Comparison of ENCODE assay signal across 8 cellular contexts in the genomic region with DNA sequence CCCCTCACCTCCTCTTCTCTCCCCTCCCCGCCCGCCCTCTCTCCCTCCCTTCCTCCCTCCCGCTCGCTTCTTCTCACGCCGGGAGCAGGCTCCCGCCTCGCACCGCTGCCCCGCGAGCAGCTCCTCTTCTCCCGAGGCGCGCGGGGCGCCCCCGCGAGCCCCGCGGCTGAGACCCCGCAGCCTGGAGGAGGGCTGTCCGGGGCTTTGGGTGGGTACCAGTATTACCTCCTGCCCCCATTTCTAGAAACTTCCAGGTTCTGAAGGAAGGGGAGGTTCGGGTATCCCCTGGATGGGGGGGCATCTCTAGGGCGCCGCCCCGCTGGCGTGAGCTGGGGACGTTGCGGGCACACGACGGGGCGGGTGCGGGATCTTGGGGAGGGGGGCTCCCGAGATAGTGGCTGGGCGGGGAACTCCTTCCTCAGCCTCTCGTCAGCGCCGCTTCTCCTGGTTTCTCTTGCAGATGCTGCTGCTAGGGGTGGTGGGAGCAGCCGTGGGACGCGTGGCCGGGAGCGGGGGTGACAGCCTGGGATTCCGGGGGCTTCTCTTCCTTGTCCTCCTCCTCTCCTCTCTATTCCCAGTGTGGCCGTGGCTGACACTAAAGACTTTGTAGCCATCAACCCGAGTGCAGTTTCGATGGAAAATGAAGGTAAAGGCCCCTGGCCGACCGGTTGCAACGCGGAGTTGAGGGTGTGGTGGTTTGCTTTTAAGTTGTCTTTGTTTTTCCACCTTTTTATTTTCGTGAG. TPM values are rescaled to one million over a fixed set of nuclear protein-coding genes. Genes with fewer than 3 reads are reported as not detected.
DNase-seq lines count a peak whose midpoint lies in the region; ATAC-seq and TF ChIP-seq lines count a peak whose summit lies in the region.

No MANE protein-coding gene starts in this region.

- no peaks in the 10 kb centered on the region for H3K36me3 ChIP-seq in adipocyte (ENCODE audit: control insufficient read depth, insufficient read depth, low read length, severe bottlenecking)
- no peaks in the 10 kb centered on the region for H3K36me3 ChIP-seq in psoas muscle (ENCODE audit: insufficient read depth in 1 of 2, low read depth in 1 of 2)

- H3K9ac ChIP-seq in adipocyte (ENCODE audit: low read length) = peak overlapping the region; percentile 90

- peak; percentile 19 for DNase-seq in A172 (ENCODE audit: low spot score)
- peak; percentile 46 for DNase-seq in RPMI8226
- peak; percentile 75 for DNase-seq in adipocyte (ENCODE audit: low read depth)
- peak; percentile 44 to 79 (median 76) for DNase-seq in right cardiac atrium
- DNase-seq in psoas muscle = peak; percentile 49 to 72
- no peak for DNase-seq in SW 1271 (lab: John Stamatoyannopoulos, UW)

- TF ChIP-seq CTCF in psoas muscle (IDR thresholded peaks at IDR 0.05) = no peak

- no peak for TF ChIP-seq POLR2A in GM18505 (IDR thresholded peaks at IDR 0.05; ENCODE audit: borderline replicate concordance, extremely low read depth, insufficient read depth, insufficient read length)

- H3K4me1 ChIP-seq in adipocyte (ENCODE audit: control insufficient read depth, insufficient read depth, low read length) = peaks cover 31% of the 10 kb centered on the region
- H3K4me1 ChIP-seq in right cardiac atrium (ENCODE audit: control insufficient read depth, insufficient read depth, low read length) = no peaks in the 10 kb centered on the region
- peaks cover 39% of the 10 kb centered on the region for H3K4me1 ChIP-seq in psoas muscle

- intact Hi-C loops in right cardiac atrium (cut with DNase I) (loop anchor here (2.0 to 5.0 kb wide), 3 partner anchors 132 to 137 kb away; no protein-coding TSS in a partner anchor), psoas muscle (cut with DNase I) (no loop called here)

- H3K27ac ChIP-seq in right cardiac atrium (ENCODE audit: low read length) (peak overlapping the region; percentile 75), psoas muscle (peak overlapping the region; percentile 98)

- under 1% methylated on average over 52 of the region's 52 CpGs for WGBS in right cardiac atrium
- 1 to 2% (median 1%) methylated on average over 34 to 52 of the region's 52 CpGs for WGBS in psoas muscle, 3 donors

- no peaks in the 10 kb centered on the region for H3K9me3 ChIP-seq in adipocyte (ENCODE audit: control insufficient read depth, low read length)
- H3K9me3 ChIP-seq in right cardiac atrium (ENCODE audit: control insufficient read depth, low read length) = no peaks in the 10 kb centered on the region
- no peaks in the 10 kb centered on the region for H3K9me3 ChIP-seq in psoas muscle

- no peaks in the 10 kb centered on the region for H3K27me3 ChIP-seq in adipocyte (replicated peaks; ENCODE audit: control insufficient read depth, insufficient read depth, low read length)
- H3K27me3 ChIP-seq in right cardiac atrium (ENCODE audit: control insufficient read depth, insufficient read depth) = no peaks in the 10 kb centered on the region
- H3K27me3 ChIP-seq in psoas muscle (ENCODE audit: insufficient read depth in 3 of 3, low read length in 2 of 3) = no peaks in the 10 kb centered on the region

- ATAC-seq in GM18505 (IDR thresholded peaks at IDR 0.05; ENCODE audit: unreplicated experiment) (peak; percentile 23), HG03064 (IDR thresholded peaks at IDR 0.05; ENCODE audit: low read depth, unreplicated experiment) (peak; percentile 13), right cardiac atrium (peak; percentile 30 to 39), psoas muscle (peak; percentile 25 to 41 (median 40))

- peak overlapping the region; percentile 97 for H3K4me3 ChIP-seq in adipocyte (ENCODE audit: low read length)
- H3K4me3 ChIP-seq in right cardiac atrium (ENCODE audit: low read length) = peak overlapping the region; percentile 92
- H3K4me3 ChIP-seq in psoas muscle = peak overlapping the region; percentile 83

RNA-seq across cellular contexts. Expression of a gene that starts 0.4 kb away (rescaled TPM):
- total RNA-seq in A172 (2014; rRNA removed; shearing (Covaris generic)) = 68.9 and 112 TPM in 2 replicates
- 10 to 100 TPM; 55.7 to 59.8 (median 57.5) TPM for total RNA-seq in right cardiac atrium
- 33.3 TPM for polyA plus RNA-seq in right cardiac atrium
- total RNA-seq in psoas muscle = 10 to 100 TPM; 28.7 to 36.2 (median 31.5) TPM
- polyA plus RNA-seq in psoas muscle = 10 to 100 TPM; 20.5 to 46.2 (median 27.8) TPM

Comparison
In these comparisons a context has a peak if more than half of its experiments do, and no peak if none do; other contexts are left out.
1. DNase-seq: peak in A172 (single experiment), RPMI8226 (single experiment), adipocyte (single experiment), right cardiac atrium (3 of 3) and psoas muscle (2 of 2); none in SW 1271 (0 of 2).
2. intact Hi-C loops: an anchor here in right cardiac atrium (2.0 to 5.0 kb wide); none called in psoas muscle.
3. Peak in every context shown above with its lines, with median percentiles within 50 percentile points of each other: ATAC-seq and H3K4me3 ChIP-seq.